9 cellular contexts compared by ENCODE assay signal in the genomic region with DNA sequence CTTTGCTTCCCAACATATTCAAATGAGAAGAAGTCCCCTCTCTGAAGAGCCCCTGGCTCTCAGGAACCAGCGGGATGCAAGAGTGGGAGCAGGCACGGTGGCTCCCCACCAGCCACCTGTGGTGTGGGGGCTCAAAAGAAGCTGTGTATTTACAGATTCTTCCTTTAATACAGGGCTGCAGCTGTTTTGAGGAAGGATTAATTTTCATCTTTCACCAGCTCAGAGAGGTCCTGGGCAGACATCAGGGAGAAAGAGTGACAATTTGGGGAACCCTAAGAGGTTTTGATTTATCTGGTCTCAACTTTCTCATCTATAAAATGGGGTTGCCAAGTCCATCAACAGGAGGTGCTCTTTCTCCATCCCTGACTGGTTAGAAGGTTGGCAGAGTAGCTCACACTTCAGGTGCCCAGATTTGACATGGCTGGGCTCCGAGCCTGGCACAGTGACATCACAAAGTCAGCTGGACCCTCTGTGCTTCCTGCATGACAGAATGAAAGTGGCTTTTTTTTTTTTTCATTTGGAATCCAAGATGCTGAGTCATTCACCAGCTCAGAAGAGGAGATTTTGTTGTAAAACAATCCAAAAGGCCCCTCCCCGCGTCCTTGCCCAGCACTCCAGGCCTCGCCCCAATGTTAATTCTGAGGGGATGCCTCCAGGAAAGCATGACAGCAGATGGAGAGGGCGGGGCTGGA. TPM values are rescaled to one million over a fixed set of nuclear protein-coding genes. Genes with fewer than 3 reads are reported as not detected.
DNase-seq lines count a peak whose midpoint lies in the region; ATAC-seq, FAIRE-seq and TF ChIP-seq lines count a peak whose summit lies in the region.
"Had no signal": no experiment of that assay in that cellular context is flagged by ENCODE, and none has a peak within 500 bp of the region (broad histone marks: within the 10 kb centered on the region; RNA-seq: fewer than 3 reads in every experiment).

No MANE protein-coding gene starts in this region.

- H3K27me3 ChIP-seq in bronchial epithelial cell (ENCODE audit: control insufficient read depth, insufficient read depth, low read length) = peaks cover 2% of the 10 kb centered on the region

- peak; percentile 50 for TF ChIP-seq CTCF in bronchial epithelial cell (IDR thresholded peaks at IDR 0.05; ENCODE audit: insufficient read depth, low read length, severe bottlenecking)
- no peak for TF ChIP-seq CTCF in mucosa of descending colon (IDR thresholded peaks at IDR 0.05)

- H3K36me3 ChIP-seq in bronchial epithelial cell (ENCODE audit: control insufficient read depth, insufficient read depth, low read length) = no peaks in the 10 kb centered on the region
- no peaks in the 10 kb centered on the region for H3K36me3 ChIP-seq in mucosa of descending colon (ENCODE audit: low read depth)

- H3K9me3 Mint-ChIP-seq in activated T-helper 1 cell treated with anti-CD3 and anti-CD28 coated beads, Interleukin-12 subunit alpha, Interleukin-12 subunit beta, Interleukin-2, Interleukin-4 antibody, amounts not matched to agents 30 ng/mL and 10 ng/mL and 1 ng/mL, durations not matched to agents 14 hours and 24 hours and 36 hours = no peaks in the 10 kb centered on the region
- no peaks in the 10 kb centered on the region for H3K9me3 Mint-ChIP-seq in activated naive CD8-positive, alpha-beta T cell treated with anti-CD3 and anti-CD28 coated beads, Interleukin-2, amount 50 U/mL, for 24 hours

- peaks cover 8% of the 10 kb centered on the region for H3K27me3 Mint-ChIP-seq in activated T-helper 1 cell treated with anti-CD3 and anti-CD28 coated beads, Interleukin-12 subunit alpha, Interleukin-12 subunit beta, Interleukin-2, Interleukin-4 antibody, amounts not matched to agents 30 ng/mL and 10 ng/mL and 1 ng/mL, durations not matched to agents 14 hours and 24 hours and 36 hours (ENCODE audit: insufficient read depth)
- peaks cover 3% of the 10 kb centered on the region for H3K27me3 Mint-ChIP-seq in activated naive CD8-positive, alpha-beta T cell treated with anti-CD3 and anti-CD28 coated beads, Interleukin-2, amount 50 U/mL, for 24 hours

- no peak overlapping the region for H3K4me3 Mint-ChIP-seq in activated T-helper 1 cell treated with anti-CD3 and anti-CD28 coated beads, Interleukin-12 subunit alpha, Interleukin-12 subunit beta, Interleukin-2, Interleukin-4 antibody, amounts not matched to agents 30 ng/mL and 10 ng/mL and 1 ng/mL, durations not matched to agents 14 hours and 24 hours and 36 hours
- H3K4me3 Mint-ChIP-seq in activated naive CD8-positive, alpha-beta T cell treated with anti-CD3 and anti-CD28 coated beads, Interleukin-2, amount 50 U/mL, for 24 hours = no peak overlapping the region

- H3K4me3 ChIP-seq in bronchial epithelial cell (ENCODE audit: low read depth, low read length) (no peak overlapping the region), mucosa of descending colon (no peak overlapping the region)

- no peaks in the 10 kb centered on the region for H3K4me1 Mint-ChIP-seq in activated T-helper 1 cell treated with anti-CD3 and anti-CD28 coated beads, Interleukin-12 subunit alpha, Interleukin-12 subunit beta, Interleukin-2, Interleukin-4 antibody, amounts not matched to agents 30 ng/mL and 10 ng/mL and 1 ng/mL, durations not matched to agents 14 hours and 24 hours and 36 hours (ENCODE audit: low read depth)
- H3K4me1 Mint-ChIP-seq in activated naive CD8-positive, alpha-beta T cell treated with anti-CD3 and anti-CD28 coated beads, Interleukin-2, amount 50 U/mL, for 24 hours = no peaks in the 10 kb centered on the region

- peak; percentile 31 for ATAC-seq in mucosa of descending colon
- no peak for ATAC-seq in HG03135 (IDR thresholded peaks at IDR 0.05; ENCODE audit: unreplicated experiment)
- no peak for ATAC-seq in activated naive CD8-positive, alpha-beta T cell treated with anti-CD3 and anti-CD28 coated beads, Interleukin-2, amount 50 U/mL, for 24 hours

- no peak overlapping the region for H3K27ac Mint-ChIP-seq in activated T-helper 1 cell treated with anti-CD3 and anti-CD28 coated beads, Interleukin-12 subunit alpha, Interleukin-12 subunit beta, Interleukin-2, Interleukin-4 antibody, amounts not matched to agents 30 ng/mL and 10 ng/mL and 1 ng/mL, durations not matched to agents 14 hours and 24 hours and 36 hours
- no peak overlapping the region for H3K27ac Mint-ChIP-seq in activated naive CD8-positive, alpha-beta T cell treated with anti-CD3 and anti-CD28 coated beads, Interleukin-2, amount 50 U/mL, for 24 hours

- H3K4me1 ChIP-seq in mucosa of descending colon (ENCODE audit: low read depth) = no peaks in the 10 kb centered on the region

- peak; percentile 95 for DNase-seq in ELR (ENCODE audit: low read depth)
- DNase-seq in M059J (ENCODE audit: low read depth) = peak; percentile 95
- peak; percentile 90 for DNase-seq in bronchial epithelial cell (ENCODE audit: low read depth)
- no peak for DNase-seq in mucosa of descending colon
- no peak for DNase-seq in activated T-helper 1 cell treated with anti-CD3 and anti-CD28 coated beads, Interleukin-12 subunit alpha, Interleukin-12 subunit beta, Interleukin-2, Interleukin-4 antibody, amounts not matched to agents 30 ng/mL and 10 ng/mL and 1 ng/mL, durations not matched to agents 14 hours and 24 hours and 36 hours (ENCODE audit: low spot score)
- DNase-seq in activated effector memory CD4-positive, alpha-beta T cell treated with anti-CD3 and anti-CD28 coated beads, Interleukin-2, amount 50 U/mL, for 16 hours = no peak
- DNase-seq in activated naive CD8-positive, alpha-beta T cell treated with anti-CD3 and anti-CD28 coated beads, Interleukin-2, amount 50 U/mL, for 24 hours = no peak
- DNase-seq: NCI-H2081 had no signal

- no peaks in the 10 kb centered on the region for H3K36me3 Mint-ChIP-seq in activated T-helper 1 cell treated with anti-CD3 and anti-CD28 coated beads, Interleukin-12 subunit alpha, Interleukin-12 subunit beta, Interleukin-2, Interleukin-4 antibody, amounts not matched to agents 30 ng/mL and 10 ng/mL and 1 ng/mL, durations not matched to agents 14 hours and 24 hours and 36 hours (ENCODE audit: low read depth)
- no peaks in the 10 kb centered on the region for H3K36me3 Mint-ChIP-seq in activated naive CD8-positive, alpha-beta T cell treated with anti-CD3 and anti-CD28 coated beads, Interleukin-2, amount 50 U/mL, for 24 hours (ENCODE audit: low read depth)

- intact Hi-C loops in mucosa of descending colon (cut with DNase I, micrococcal nuclease) = no loop called here
- intact Hi-C loops in activated T-helper 1 cell treated with anti-CD3 and anti-CD28 coated beads, Interleukin-12 subunit alpha, Interleukin-12 subunit beta, Interleukin-2, Interleukin-4 antibody, amounts not matched to agents 30 ng/mL and 10 ng/mL and 1 ng/mL, durations not matched to agents 14 hours and 24 hours and 36 hours (cut with micrococcal nuclease) = no loop called here

- FAIRE-seq in bronchial epithelial cell (lab: Jason Lieb, UNC) = no peak

- no peaks in the 10 kb centered on the region for H3K9me3 ChIP-seq in mucosa of descending colon

RNA-seq across cellular contexts. Expression of a gene that starts 15.5 kb away (rescaled TPM):
- 0.37 TPM in 1 of 2 replicates, not detected in the other for total RNA-seq in M059J (2014; rRNA removed; shearing (Covaris generic))
- 3.7 and 4.2 TPM in 2 replicates for total RNA-seq in bronchial epithelial cell
- total RNA-seq in mucosa of descending colon = under 1 TPM in 1 of 3 donors, not detected in 2; 0.12 TPM
- not detected in 2 replicates for total RNA-seq in activated T-helper 1 cell treated with anti-CD3 and anti-CD28 coated beads, Interleukin-12 subunit alpha, Interleukin-12 subunit beta, Interleukin-2, Interleukin-4 antibody, amounts not matched to agents 30 ng/mL and 10 ng/mL and 1 ng/mL, durations not matched to agents 14 hours and 24 hours and 36 hours

Comparison
In these comparisons a context has a peak if more than half of its experiments do, and no peak if none do; other contexts are left out.
1. DNase-seq: peak in ELR (single experiment), M059J (single experiment) and bronchial epithelial cell (single experiment); none in mucosa of descending colon (0 of 3), activated T-helper 1 cell treated with anti-CD3 and anti-CD28 coated beads, Interleukin-12 subunit alpha, Interleukin-12 subunit beta, Interleukin-2, Interleukin-4 antibody, amounts not matched to agents 30 ng/mL and 10 ng/mL and 1 ng/mL, durations not matched to agents 14 hours and 24 hours and 36 hours (single experiment), activated effector memory CD4-positive, alpha-beta T cell treated with anti-CD3 and anti-CD28 coated beads, Interleukin-2, amount 50 U/mL, for 16 hours (single experiment) and activated naive CD8-positive, alpha-beta T cell treated with anti-CD3 and anti-CD28 coated beads, Interleukin-2, amount 50 U/mL, for 24 hours (single experiment).